ENCODE assay signal across 9 cellular contexts in genomic region chr12:15629108-15629507, GRCh38.
DNase-seq lines count a peak whose midpoint lies in the region; ATAC-seq and TF ChIP-seq lines count a peak whose summit lies in the region.
"Had no signal": no experiment of that assay in that cellular context is flagged by ENCODE, and none has a peak within 500 bp of the region (broad histone marks: within the 10 kb centered on the region; RNA-seq: fewer than 3 reads in every experiment).

No MANE protein-coding gene starts in this region.

- H3K9me3 ChIP-seq in MG63 (no peaks in the 10 kb centered on the region), esophagus muscularis mucosa (no peaks in the 10 kb centered on the region)

- H3K27me3 ChIP-seq in MG63 (no peaks in the 10 kb centered on the region), esophagus muscularis mucosa (no peaks in the 10 kb centered on the region)

- peaks cover 33% of the 10 kb centered on the region for H3K36me3 ChIP-seq in MG63
- peaks cover 0 to 10% (median 4%) of the 10 kb centered on the region in 4 donors for H3K36me3 ChIP-seq in esophagus muscularis mucosa

- ATAC-seq in GM18907 (IDR thresholded peaks at IDR 0.05; ENCODE audit: unreplicated experiment) = peak; percentile 46
- ATAC-seq in omental fat pad (ENCODE audit: low FRiP score) = peak; percentile 94
- no peak for ATAC-seq in GM21737 (IDR thresholded peaks at IDR 0.05; ENCODE audit: unreplicated experiment)
- ATAC-seq: K562 had no signal

- WGBS in esophagus muscularis mucosa = 13% methylated on average over 5 of the region's 5 CpGs

- H3K4me3 ChIP-seq in MG63 (no peak overlapping the region), esophagus muscularis mucosa (peak overlapping the region in 2 of 4 donors; percentile 6 to 15)
- H3K4me3 ChIP-seq: K562 had no signal

- TF ChIP-seq POLR2A in esophagus muscularis mucosa (IDR thresholded peaks at IDR 0.05; ENCODE audit: low read depth) = no peak

- peaks cover 33 to 45% (median 39%) of the 10 kb centered on the region in 4 donors for H3K4me1 ChIP-seq in esophagus muscularis mucosa

- intact Hi-C loops in esophagus muscularis mucosa (cut with DNase I) = no loop called here

- TF ChIP-seq EP300 in esophagus muscularis mucosa (IDR thresholded peaks at IDR 0.05) = peak; percentile 85

- TF ChIP-seq CTCF in esophagus muscularis mucosa (IDR thresholded peaks at IDR 0.05) = no peak
- no peak for TF ChIP-seq CTCF in omental fat pad (IDR thresholded peaks at IDR 0.05)

- DNase-seq in MG63 (peak; percentile 77), esophagus muscularis mucosa (ENCODE audit: extremely low spot score) (no peak), omental fat pad (ENCODE audit: low spot score) (peak; percentile 32), SIG-M5 treated with dmso at 0.1 percent for 504 hours (lab: John Stamatoyannopoulos, UW; ENCODE audit: unreplicated experiment) (no peak), NCI-H2081 treated with DMSO at 0.1 percent for 48 hours (lab: John Stamatoyannopoulos, UW) (no peak)
- no peak for DNase-seq in effector CD4-positive, alpha-beta T cell

- peak overlapping the region; percentile 76 to 84 (median 80) for H3K27ac ChIP-seq in esophagus muscularis mucosa (replicated peaks in 1 of 4)

Comparison
In these comparisons a context has a peak if more than half of its experiments do, and no peak if none do; other contexts are left out.
1. DNase-seq: peak in MG63 (single experiment) and omental fat pad (single experiment); none in esophagus muscularis mucosa (single experiment), effector CD4-positive, alpha-beta T cell (single experiment), SIG-M5 treated with dmso at 0.1 percent for 504 hours (single experiment) and NCI-H2081 treated with DMSO at 0.1 percent for 48 hours (single experiment).